11 cellular contexts compared by ENCODE assay signal in genomic region chr20:50636601-50637539, GRCh38. TPM values are rescaled to one million over a fixed set of nuclear protein-coding genes. Genes with fewer than 3 reads are reported as not detected.
DNase-seq lines count a peak whose midpoint lies in the region; ATAC-seq and TF ChIP-seq lines count a peak whose summit lies in the region.
"Had no signal": no experiment of that assay in that cellular context is flagged by ENCODE, and none has a peak within 500 bp of the region (broad histone marks: within the 10 kb centered on the region; RNA-seq: fewer than 3 reads in every experiment).

No MANE protein-coding gene starts in this region.

- H3K4me1 ChIP-seq in GM23338 (ENCODE audit: insufficient read depth), result peaks cover 29% of the 10 kb centered on the region
- peaks cover 29% of the 10 kb centered on the region for H3K4me1 ChIP-seq in adipocyte (ENCODE audit: control insufficient read depth, insufficient read depth, low read length)
- peaks cover 8 to 14% (median 14%) of the 10 kb centered on the region in 3 donors for H3K4me1 ChIP-seq in skeletal muscle tissue (ENCODE audit: control insufficient read depth in 3 of 3, insufficient read depth in 3 of 3, low read length in 3 of 3)

- peak overlapping the region; percentile 39; the same call in 1 of the 2 replicates for H3K27ac ChIP-seq in GM23338 (ENCODE audit: low read depth)
- peak overlapping the region; percentile 5 for H3K27ac ChIP-seq in skeletal muscle tissue (ENCODE audit: low read depth, low read length)
- H3K27ac ChIP-seq: neutrophil had no signal

- peak overlapping the region; percentile 40; the same call in 1 of the 2 replicates for H2AFZ ChIP-seq in GM23338

- H3K36me3 Mint-ChIP-seq in GM23338 (ENCODE audit: low read depth), result no peaks in the 10 kb centered on the region; the same call in 2 of the 3 replicates

- peak overlapping the region; percentile 15; the same call in 1 of the 3 replicates for H3K4me3 Mint-ChIP-seq in GM23338
- H3K4me3 Mint-ChIP-seq: dendritic cell treated with granulocyte-macrophage colony-stimulating factor and Interleukin-4, amounts not matched to agents 40 ng/mL and 50 ng/mL, for 4 days; T-helper 1 cell treated with Interleukin-12 subunit alpha and Interleukin-12 subunit beta and Interleukin-4 antibody, amounts not matched to agents 30 μg/mL and 1 μg/mL, for 36 hours had no signal

- H4K20me1 ChIP-seq in GM23338 (replicated peaks; ENCODE audit: insufficient read depth), result no peaks in the 10 kb centered on the region

- H3K4me2 ChIP-seq in GM23338, result peak overlapping the region; percentile 75

- H3F3A ChIP-seq in GM23338 (replicated peaks; ENCODE audit: low read depth), result peaks cover 5% of the 10 kb centered on the region; the same call in 1 of the 2 replicates

- H3K27ac Mint-ChIP-seq in GM23338, result peak overlapping the region; percentile 86
- H3K27ac Mint-ChIP-seq: dendritic cell treated with granulocyte-macrophage colony-stimulating factor and Interleukin-4, amounts not matched to agents 40 ng/mL and 50 ng/mL, for 4 days; T-helper 1 cell treated with Interleukin-12 subunit alpha and Interleukin-12 subunit beta and Interleukin-4 antibody, amounts not matched to agents 30 μg/mL and 1 μg/mL, for 36 hours had no signal

- no peaks in the 10 kb centered on the region for H3K9me3 ChIP-seq in adipocyte (ENCODE audit: control insufficient read depth, low read length)
- H3K9me3 ChIP-seq in skeletal muscle tissue (ENCODE audit: control insufficient read depth in 3 of 3, low read length in 3 of 3), result no peaks in the 10 kb centered on the region
- H3K9me3 ChIP-seq: neutrophil had no signal

- peaks cover 45% of the 10 kb centered on the region for H3K4me1 Mint-ChIP-seq in GM23338

- H3K36me3 ChIP-seq in GM23338 (ENCODE audit: insufficient read depth), result no peaks in the 10 kb centered on the region
- H3K36me3 ChIP-seq in adipocyte (ENCODE audit: control insufficient read depth, insufficient read depth, low read length, severe bottlenecking), result no peaks in the 10 kb centered on the region
- no peaks in the 10 kb centered on the region for H3K36me3 ChIP-seq in skeletal muscle tissue (ENCODE audit: control insufficient read depth in 3 of 3, insufficient read depth in 3 of 3, low read length in 3 of 3)
- H3K36me3 ChIP-seq: neutrophil had no signal

- no peaks in the 10 kb centered on the region for H3K79me2 ChIP-seq in GM23338 (replicated peaks; ENCODE audit: insufficient read depth)

- TF ChIP-seq CTCF in GM23338 (conservative IDR thresholded peaks at IDR 0.05; ENCODE audit: low read depth in 2 of 2), result no peak

- H3K9ac ChIP-seq in adipocyte (ENCODE audit: low read length), result peak overlapping the region; percentile 19
- peak overlapping the region in 1 of 3 donors; percentile 50 for H3K9ac ChIP-seq in skeletal muscle tissue (ENCODE audit: low read depth in 1 of 3, low read length in 3 of 3)

- no peaks in the 10 kb centered on the region for H3K9me3 Mint-ChIP-seq in GM23338
- H3K9me3 Mint-ChIP-seq: dendritic cell treated with granulocyte-macrophage colony-stimulating factor and Interleukin-4, amounts not matched to agents 40 ng/mL and 50 ng/mL, for 4 days; T-helper 1 cell treated with Interleukin-12 subunit alpha and Interleukin-12 subunit beta and Interleukin-4 antibody, amounts not matched to agents 30 μg/mL and 1 μg/mL, for 36 hours had no signal

- H3K4me3 ChIP-seq in GM23338 (no peak overlapping the region), adipocyte (ENCODE audit: low read length) (no peak overlapping the region), skeletal muscle tissue (ENCODE audit: low read length in 3 of 3) (no peak overlapping the region)

- H3K27me3 ChIP-seq in GM23338 (ENCODE audit: insufficient read depth), result no peaks in the 10 kb centered on the region
- H3K27me3 ChIP-seq in adipocyte (replicated peaks; ENCODE audit: control insufficient read depth, insufficient read depth, low read length), result no peaks in the 10 kb centered on the region
- H3K27me3 ChIP-seq in skeletal muscle tissue (ENCODE audit: control insufficient read depth in 3 of 3, insufficient read depth in 3 of 3, low read length in 3 of 3), result no peaks in the 10 kb centered on the region
- H3K27me3 ChIP-seq: neutrophil had no signal

- H3K9me2 ChIP-seq in GM23338 (ENCODE audit: insufficient read depth), result no peaks in the 10 kb centered on the region

- ATAC-seq in GM23338, result no peak

- H3K27me3 Mint-ChIP-seq in GM23338 (ENCODE audit: insufficient read depth, low read depth, poor library complexity), result peaks cover 34% of the 10 kb centered on the region

- peak; percentile 29 for DNase-seq in GM23338 (ENCODE audit: low spot score)
- peak; percentile 88 for DNase-seq in adipocyte (ENCODE audit: low read depth)
- DNase-seq in iris pigment epithelial cell (ENCODE audit: low read depth), result peak; percentile 24
- DNase-seq in iPS-NIHi11 (ENCODE audit: low spot score), result no peak
- DNase-seq in ureter (ENCODE audit: low spot score), result no peak
- DNase-seq in NAMALWA (ENCODE audit: low spot score), result no peak
- no peak for DNase-seq in DMS53 (lab: John Stamatoyannopoulos, UW)

TF ChIP-seq in GM23338, 12 proteins besides CTCF, POLR2A, EP300 and RAD21:
- TF ChIP-seq REST (IDR thresholded peaks at IDR 0.05; ENCODE audit: unreplicated experiment) (no peak), CREB1 (CRISPR knock-in tag; IDR thresholded peaks at IDR 0.05; ENCODE audit: low read depth) (no peak), ETS1 (IDR thresholded peaks at IDR 0.05) (no peak), STAT1 (IDR thresholded peaks at IDR 0.05; ENCODE audit: unreplicated experiment) (no peak), NANOG (IDR thresholded peaks at IDR 0.05; ENCODE audit: borderline replicate concordance) (no peak), POLR2AphosphoS5 (IDR thresholded peaks at IDR 0.05; ENCODE audit: low read depth) (no peak)

RNA-seq across cellular contexts. Expression of gene RIPOR3, which starts 54.5 kb away (rescaled TPM):
- total RNA-seq in GM23338 (2014; rRNA removed; shearing (Covaris generic)), result 6.0 and 6.3 TPM in 2 replicates
- polyA plus RNA-seq in GM23338 (2016; fragmentation: Nextera tagmentation; extraction: Ambion mirVana), result 3.9 and 4.9 TPM in 2 replicates
- total RNA-seq in skeletal muscle tissue, result 2.6 TPM
- 5.0 TPM for total RNA-seq in ureter

Comparison
In these comparisons a context has a peak if more than half of its experiments do, and no peak if none do; other contexts are left out.
1. DNase-seq: peak in GM23338 (single experiment), adipocyte (single experiment) and iris pigment epithelial cell (single experiment); none in iPS-NIHi11 (single experiment), ureter (single experiment), NAMALWA (single experiment) and DMS53 (single experiment).